ENCODE assay signal across 13 cellular contexts in the genomic region with DNA sequence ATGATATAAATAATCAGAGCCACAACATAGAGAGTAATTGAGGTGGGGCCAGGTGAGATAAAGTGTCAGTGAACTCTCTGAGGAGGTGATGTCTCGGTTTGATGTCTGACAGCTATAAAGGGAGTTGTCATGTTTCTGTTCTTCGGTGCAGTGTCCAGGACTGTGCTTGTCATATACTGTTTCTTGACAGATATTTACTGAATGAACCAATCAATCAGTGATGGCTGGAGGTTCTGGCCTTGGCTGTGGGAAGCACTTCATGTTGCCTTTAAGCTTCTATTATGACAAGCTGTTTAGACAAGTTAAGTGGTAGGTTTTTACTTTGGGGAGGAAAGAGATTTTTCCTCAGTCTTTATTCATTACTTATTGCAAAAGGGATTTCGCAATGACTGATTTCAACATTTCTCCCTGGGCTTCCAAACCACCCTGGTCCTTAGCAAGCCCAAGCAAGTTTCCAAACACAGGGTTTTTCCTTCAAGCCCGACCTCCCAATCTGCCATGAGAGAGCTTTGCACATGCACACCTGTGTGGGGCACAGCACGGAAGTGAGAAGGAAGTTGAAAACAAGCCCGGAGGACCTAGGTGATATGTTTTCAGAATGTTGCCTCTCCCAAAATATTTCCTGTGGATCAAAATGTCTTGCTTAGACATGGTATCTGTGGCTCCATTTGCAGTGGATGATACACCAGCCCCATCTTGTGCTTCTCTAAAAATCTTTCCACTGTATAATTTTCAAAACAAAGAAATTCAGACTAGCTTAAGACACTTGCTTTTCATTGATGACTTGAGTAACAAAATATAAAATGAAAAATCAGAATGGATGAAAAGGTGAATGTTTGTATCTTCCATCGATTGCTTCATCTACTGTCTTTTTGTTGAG.
DNase-seq lines count a peak whose midpoint lies in the region; ATAC-seq, FAIRE-seq and TF ChIP-seq lines count a peak whose summit lies in the region.
"Had no signal": no experiment of that assay in that cellular context is flagged by ENCODE, and none has a peak within 500 bp of the region (broad histone marks: within the 10 kb centered on the region; RNA-seq: fewer than 3 reads in every experiment).

No MANE protein-coding gene starts in this region.

- H3K27me3 Mint-ChIP-seq in endodermal cell (ENCODE audit: insufficient read depth): peaks cover 1% of the 10 kb centered on the region
- no peaks in the 10 kb centered on the region for H3K27me3 Mint-ChIP-seq in naive thymus-derived CD4-positive, alpha-beta T cell
- H3K27me3 Mint-ChIP-seq in stimulated activated memory B cell treated with anti-CD40 and anti-IgM and Interleukin-4, amounts not matched to agents 10 μg/mL and 1 μg/mL and 100 μg/mL, for 72 hours: no peaks in the 10 kb centered on the region

- peak overlapping the region; percentile 96 for H3K27ac ChIP-seq in endodermal cell (ENCODE audit: low read depth, low read length)
- H3K27ac ChIP-seq in neural cell (ENCODE audit: low read length): peak overlapping the region; percentile 48
- no peak overlapping the region for H3K27ac ChIP-seq in naive thymus-derived CD4-positive, alpha-beta T cell (ENCODE audit: low read depth, low read length)

- intact Hi-C loops in naive thymus-derived CD4-positive, alpha-beta T cell (cut with micrococcal nuclease): no loop called here

- DNase-seq in BJ (ENCODE audit: low read depth) (peak; percentile 3), NCI-H146 (lab: John Stamatoyannopoulos, UW) (peak; percentile 31), endodermal cell (no peak), D721Med (ENCODE audit: insufficient read length, low spot score) (no peak)
- no peak for DNase-seq in naive thymus-derived CD4-positive, alpha-beta T cell
- DNase-seq: anterior cingulate cortex, KG1, midbrain, NCI-H82, T-helper 1 cell had no signal

- H3K9me3 ChIP-seq in endodermal cell (ENCODE audit: control insufficient read depth, low read length) (peaks cover 10% of the 10 kb centered on the region), neural cell (ENCODE audit: low read length) (no peaks in the 10 kb centered on the region)
- no peaks in the 10 kb centered on the region for H3K9me3 ChIP-seq in naive thymus-derived CD4-positive, alpha-beta T cell (ENCODE audit: control insufficient read depth in 2 of 3, low read length in 3 of 3)

- H3K27me3 ChIP-seq in BJ (ENCODE audit: control insufficient read depth, insufficient read depth, low read length): no peaks in the 10 kb centered on the region
- H3K27me3 ChIP-seq in endodermal cell (ENCODE audit: control insufficient read depth, insufficient read depth, low read length, poor library complexity, severe bottlenecking): no peaks in the 10 kb centered on the region
- no peaks in the 10 kb centered on the region for H3K27me3 ChIP-seq in neural cell (ENCODE audit: insufficient read depth, low read depth, low read length)
- H3K27me3 ChIP-seq in naive thymus-derived CD4-positive, alpha-beta T cell (ENCODE audit: control insufficient read depth in 2 of 2, insufficient read depth in 2 of 2, low read length in 2 of 2): no peaks in the 10 kb centered on the region

- no peaks in the 10 kb centered on the region for H3K9me2 ChIP-seq in neural cell (ENCODE audit: insufficient read depth, low read length)

- no peaks in the 10 kb centered on the region for H3K79me2 ChIP-seq in neural cell (replicated peaks; ENCODE audit: insufficient read depth, low read length)

- POLR2A ChIA-PET in BJ (lab: Charles Lee): no interaction called here
- POLR2A ChIA-PET in naive thymus-derived CD4-positive, alpha-beta T cell (lab: Charles Lee): no interaction called here

- no peak overlapping the region for H2AFZ ChIP-seq in neural cell (ENCODE audit: low read depth, low read length)

- ATAC-seq in activated CD4-positive, CD25-positive, alpha-beta regulatory T cell treated with anti-CD3 and anti-CD28 coated beads, Interleukin-2, amount 50 U/mL, for 24 hours: no peak
- no peak for ATAC-seq in naive thymus-derived CD4-positive, alpha-beta T cell
- no peak for ATAC-seq in stimulated activated memory B cell treated with anti-CD40 and anti-IgM and Interleukin-4, amounts not matched to agents 10 μg/mL and 1 μg/mL and 100 μg/mL, for 72 hours

- TF ChIP-seq CTCF in BJ (IDR thresholded peaks at IDR 0.05; ENCODE audit: insufficient read depth, low read depth, low read length): no peak
- no peak for TF ChIP-seq CTCF in endodermal cell (conservative IDR thresholded peaks at IDR 0.05)
- TF ChIP-seq CTCF in neural cell (IDR thresholded peaks at IDR 0.05; ENCODE audit: poor library complexity, severe bottlenecking): peak; percentile 33
- no peak for TF ChIP-seq CTCF in D721Med (IDR thresholded peaks at IDR 0.05; ENCODE audit: insufficient read depth, missing control alignments)

- peak; percentile 97 for TF ChIP-seq EP300 in neural cell (conservative IDR thresholded peaks at IDR 0.05; ENCODE audit: poor library complexity, severe bottlenecking)

- no peak for TF ChIP-seq RAD21 in neural cell (conservative IDR thresholded peaks at IDR 0.05)

- CTCF ChIA-PET in BJ (lab: Yijun Ruan, JAX): interaction anchor here (0.6 to 0.7 kb wide), 3 partner anchors 20 to 1001 kb away, joined by 3 to 4 read pairs (median 3); no protein-coding TSS in a partner anchor
- CTCF ChIA-PET in naive thymus-derived CD4-positive, alpha-beta T cell (lab: Charles Lee): interaction anchor here (0.5 kb wide), 1 partner anchor 53 kb away, joined by 3 read pairs; no protein-coding TSS in a partner anchor

- H3K4me2 ChIP-seq in neural cell (ENCODE audit: low read length): peak overlapping the region; percentile 37

- no peaks in the 10 kb centered on the region for H3K4me1 ChIP-seq in endodermal cell (ENCODE audit: control insufficient read depth, insufficient read depth, low read length)
- H3K4me1 ChIP-seq in naive thymus-derived CD4-positive, alpha-beta T cell (ENCODE audit: control insufficient read depth in 2 of 2, insufficient read depth in 2 of 2, low read length in 2 of 2): no peaks in the 10 kb centered on the region

- H3K9me3 Mint-ChIP-seq in endodermal cell: peaks cover 7% of the 10 kb centered on the region
- H3K9me3 Mint-ChIP-seq in naive thymus-derived CD4-positive, alpha-beta T cell: peaks cover 2 to 19% (median 7%) of the 10 kb centered on the region in 11 donors
- peaks cover 11% of the 10 kb centered on the region for H3K9me3 Mint-ChIP-seq in stimulated activated memory B cell treated with anti-CD40 and anti-IgM and Interleukin-4, amounts not matched to agents 10 μg/mL and 1 μg/mL and 100 μg/mL, for 72 hours

- no peak for FAIRE-seq in D721Med (lab: Jason Lieb, UNC)

- H4K20me1 ChIP-seq in neural cell (ENCODE audit: insufficient read depth): no peaks in the 10 kb centered on the region

- peaks cover 14% of the 10 kb centered on the region for H3F3A ChIP-seq in neural cell (ENCODE audit: insufficient read depth, low read length, poor library complexity, severe bottlenecking)

- 81 to 88% methylated on average over 3 to 7 of the region's 7 CpGs for WGBS in endodermal cell (ENCODE audit: insufficient coverage in 1 of 2, insufficient read length in 1 of 2), 2 experiments

- H3K36me3 ChIP-seq in BJ (ENCODE audit: control insufficient read depth, insufficient read depth, low read length): no peaks in the 10 kb centered on the region
- no peaks in the 10 kb centered on the region for H3K36me3 ChIP-seq in endodermal cell (ENCODE audit: control insufficient read depth, insufficient read depth, low read length)
- no peaks in the 10 kb centered on the region for H3K36me3 ChIP-seq in neural cell (ENCODE audit: insufficient read depth, low read length)
- H3K36me3 ChIP-seq in naive thymus-derived CD4-positive, alpha-beta T cell (ENCODE audit: control insufficient read depth in 2 of 3, insufficient read depth in 3 of 3, low read length in 3 of 3): no peaks in the 10 kb centered on the region

- no peak overlapping the region for H3K4me3 ChIP-seq in BJ (ENCODE audit: low read depth, low read length)
- H3K4me3 ChIP-seq in endodermal cell (ENCODE audit: low read length): no peak overlapping the region
- H3K4me3 ChIP-seq in neural cell (ENCODE audit: low read length): peak overlapping the region; percentile 34
- no peak overlapping the region for H3K4me3 ChIP-seq in naive thymus-derived CD4-positive, alpha-beta T cell (ENCODE audit: low read length)

- H3K4me1 Mint-ChIP-seq in endodermal cell: peaks cover 2% of the 10 kb centered on the region
- no peaks in the 10 kb centered on the region for H3K4me1 Mint-ChIP-seq in naive thymus-derived CD4-positive, alpha-beta T cell
- no peaks in the 10 kb centered on the region for H3K4me1 Mint-ChIP-seq in stimulated activated memory B cell treated with anti-CD40 and anti-IgM and Interleukin-4, amounts not matched to agents 10 μg/mL and 1 μg/mL and 100 μg/mL, for 72 hours

- no peak overlapping the region for H3K4me3 Mint-ChIP-seq in endodermal cell
- no peak overlapping the region for H3K4me3 Mint-ChIP-seq in naive thymus-derived CD4-positive, alpha-beta T cell
- H3K4me3 Mint-ChIP-seq in stimulated activated memory B cell treated with anti-CD40 and anti-IgM and Interleukin-4, amounts not matched to agents 10 μg/mL and 1 μg/mL and 100 μg/mL, for 72 hours: no peak overlapping the region

- no peaks in the 10 kb centered on the region for H3K36me3 Mint-ChIP-seq in endodermal cell (ENCODE audit: low read depth)
- H3K36me3 Mint-ChIP-seq in naive thymus-derived CD4-positive, alpha-beta T cell: no peaks in the 10 kb centered on the region
- H3K36me3 Mint-ChIP-seq in stimulated activated memory B cell treated with anti-CD40 and anti-IgM and Interleukin-4, amounts not matched to agents 10 μg/mL and 1 μg/mL and 100 μg/mL, for 72 hours: no peaks in the 10 kb centered on the region

- no peak overlapping the region for H3K27ac Mint-ChIP-seq in endodermal cell
- H3K27ac Mint-ChIP-seq in naive thymus-derived CD4-positive, alpha-beta T cell: no peak overlapping the region
- H3K27ac Mint-ChIP-seq in stimulated activated memory B cell treated with anti-CD40 and anti-IgM and Interleukin-4, amounts not matched to agents 10 μg/mL and 1 μg/mL and 100 μg/mL, for 72 hours: no peak overlapping the region

- H3K9ac ChIP-seq in endodermal cell (ENCODE audit: extremely low read depth, low read length, poor library complexity, severe bottlenecking) (no peak overlapping the region), neural cell (ENCODE audit: low read length) (no peak overlapping the region)

TF ChIP-seq in neural cell, 6 proteins besides CTCF, POLR2A, EP300 and RAD21:
- TF ChIP-seq TAF1 (IDR thresholded peaks at IDR 0.05; ENCODE audit: low read depth): no peak
- TF ChIP-seq POLR2AphosphoS5 (IDR thresholded peaks at IDR 0.05): peak; percentile 84

Comparison
In these comparisons a context has a peak if more than half of its experiments do, and no peak if none do; other contexts are left out.
1. DNase-seq: peak in BJ (single experiment) and NCI-H146 (single experiment); none in endodermal cell (single experiment), naive thymus-derived CD4-positive, alpha-beta T cell (0 of 9) and D721Med (single experiment).